8 cellular contexts compared by ENCODE assay signal in genomic region chr11:121467965-121468364, GRCh38. TPM values are rescaled to one million over a fixed set of nuclear protein-coding genes. Genes with fewer than 3 reads are reported as not detected.
DNase-seq lines count a peak whose midpoint lies in the region; ATAC-seq and TF ChIP-seq lines count a peak whose summit lies in the region.

No MANE protein-coding gene starts in this region.

- no peak for TF ChIP-seq EP300 in ovary (IDR thresholded peaks at IDR 0.05)

- H3K9me3 ChIP-seq in T-helper 17 cell (ENCODE audit: control insufficient read depth, low read length, poor library complexity, severe bottlenecking) (no peaks in the 10 kb centered on the region), breast epithelium (no peaks in the 10 kb centered on the region), MG63 (no peaks in the 10 kb centered on the region), ovary (no peaks in the 10 kb centered on the region)

- peaks cover 69% of the 10 kb centered on the region for H3K4me1 Mint-ChIP-seq in T-helper 17 cell

- H3K27ac ChIP-seq in breast epithelium (peak overlapping the region; percentile 70 to 89), ovary (no peak overlapping the region)

- H3K27me3 ChIP-seq in breast epithelium: no peaks in the 10 kb centered on the region
- no peaks in the 10 kb centered on the region for H3K27me3 ChIP-seq in MG63
- no peaks in the 10 kb centered on the region for H3K27me3 ChIP-seq in ovary

- H3K4me1 ChIP-seq in breast epithelium (peaks cover 10 to 16% of the 10 kb centered on the region in 2 donors), ovary (ENCODE audit: insufficient read depth) (peaks cover 10% of the 10 kb centered on the region)

- H3K27ac Mint-ChIP-seq in T-helper 17 cell: peak overlapping the region; percentile 99

- 38 to 44% (median 41%) methylated on average over 10 of the region's 10 CpGs for WGBS in ovary, 3 donors

- no peak for TF ChIP-seq CTCF in breast epithelium (IDR thresholded peaks at IDR 0.05)
- no peak for TF ChIP-seq CTCF in ovary (IDR thresholded peaks at IDR 0.05)

- no peaks in the 10 kb centered on the region for H3K27me3 Mint-ChIP-seq in T-helper 17 cell

- H3K36me3 Mint-ChIP-seq in T-helper 17 cell (ENCODE audit: low read depth): peaks cover 7% of the 10 kb centered on the region

- peak overlapping the region in 1 of 3 donors; percentile 4 for H3K4me3 ChIP-seq in breast epithelium
- H3K4me3 ChIP-seq in MG63: no peak overlapping the region
- H3K4me3 ChIP-seq in ovary: no peak overlapping the region

- TF ChIP-seq POLR2A in breast epithelium (IDR thresholded peaks at IDR 0.05): no peak
- no peak for TF ChIP-seq POLR2A in ovary (IDR thresholded peaks at IDR 0.05)

- H3K36me3 ChIP-seq in breast epithelium (no peaks in the 10 kb centered on the region), MG63 (no peaks in the 10 kb centered on the region), ovary (no peaks in the 10 kb centered on the region)

- DNase-seq in T-helper 17 cell (peak; percentile 38 to 73 (median 53)), breast epithelium (ENCODE audit: low spot score in 2 of 2) (no peak), MG63 (no peak), SHP77 (lab: John Stamatoyannopoulos, UW) (no peak), ovary (no peak)
- DNase-seq in stimulated activated CD4-positive, alpha-beta T cell treated with anti-CD3 and anti-CD28 coated beads, Interleukin-2, amount 100 ng/mL, for 48 hours: peak; percentile 64 to 66

- intact Hi-C loops in breast epithelium (cut with DNase I; ENCODE audit: low total_unique reads) (no loop called here), ovary (cut with DNase I) (no loop called here)

- ATAC-seq in GM18508 (IDR thresholded peaks at IDR 0.05; ENCODE audit: insufficient read depth, unreplicated experiment) (peak; percentile 27), HG02623 (IDR thresholded peaks at IDR 0.05; ENCODE audit: unreplicated experiment) (peak; percentile 64), T-helper 17 cell (peak; percentile 81)

- peak overlapping the region; percentile 76 for H3K4me3 Mint-ChIP-seq in T-helper 17 cell

RNA-seq across cellular contexts. Expression of gene SORL1, which starts 15.9 kb away (rescaled TPM):
- total RNA-seq in T-helper 17 cell (100 to 1,000 TPM; 273 to 331 TPM), breast epithelium (10 to 100 TPM in 2 of 3 donors, 1 to 10 TPM in 1; 3.5 to 64.0 (median 50.8) TPM), ovary (10 to 100 TPM; 10.5 to 64.5 (median 29.8) TPM)
- total RNA-seq in MG63 (2014; rRNA removed; shearing (Covaris generic); ENCODE audit: low replicate concordance): 0.59 and 0.69 TPM in 2 replicates
- polyA plus RNA-seq in ovary: 10 to 100 TPM in 1 of 2 donors, 1 to 10 TPM in 1; 2.9 to 14.9 TPM

Comparison
In these comparisons a context has a peak if more than half of its experiments do, and no peak if none do; other contexts are left out.
1. ATAC-seq: peak in every context shown above with its lines; median percentile 81 in T-helper 17 cell; 64 in HG02623; 27 in GM18508.
2. DNase-seq: peak in T-helper 17 cell (3 of 3) and stimulated activated CD4-positive, alpha-beta T cell treated with anti-CD3 and anti-CD28 coated beads, Interleukin-2, amount 100 ng/mL, for 48 hours (2 of 2); none in breast epithelium (0 of 2), MG63 (single experiment), SHP77 (0 of 2) and ovary (0 of 5).
3. H3K27ac ChIP-seq: peak in breast epithelium (2 of 2); none in ovary (0 of 2).
4. RNA of gene SORL1, which starts 15.9 kb away (total RNA-seq): 273 to 331 TPM in T-helper 17 cell; 3.5 to 64.0 TPM in breast epithelium, 10.5 to 64.5 TPM in ovary and 0.59 to 0.69 TPM in MG63; every median in the first group is over 4 times any median in the second.